In genomic region chr12:54418441-54419087, GRCh38 we compare ENCODE assay signal across 9 cellular contexts. TPM values are rescaled to one million over a fixed set of nuclear protein-coding genes. Genes with fewer than 3 reads are reported as not detected.
DNase-seq lines count a peak whose midpoint lies in the region; ATAC-seq and TF ChIP-seq lines count a peak whose summit lies in the region.
"Had no signal": no experiment of that assay in that cellular context is flagged by ENCODE, and none has a peak within 500 bp of the region (broad histone marks: within the 10 kb centered on the region; RNA-seq: fewer than 3 reads in every experiment).

No MANE protein-coding gene starts in this region.

- CTCF ChIA-PET in activated CD4-positive, alpha-beta T cell treated with anti-CD3 and anti-CD28 coated beads for 36 hours (lab: Charles Lee): interaction anchor here (0.6 to 14.4 kb wide), 6 partner anchors 8 to 1890 kb away, joined by 3 to 260 read pairs (median 3); no protein-coding TSS in a partner anchor

- H3K9me3 ChIP-seq in breast epithelium (no peaks in the 10 kb centered on the region), lung (ENCODE audit: control insufficient read depth in 2 of 2, insufficient read depth in 1 of 2, low read length in 1 of 2) (no peaks in the 10 kb centered on the region), tibial artery (no peaks in the 10 kb centered on the region)

- H3K4me3 ChIP-seq in breast epithelium (peak overlapping the region; percentile 80 to 99 (median 87)), lung (peak overlapping the region; percentile 96), tibial artery (peak overlapping the region; percentile 83 to 88)

- POLR2A ChIA-PET in activated CD4-positive, alpha-beta T cell treated with anti-CD3 and anti-CD28 coated beads for 36 hours (lab: Charles Lee): interaction anchor here (0.6 kb wide), 1 partner anchor 10 kb away, joined by 3 read pairs; no protein-coding TSS in a partner anchor

- TF ChIP-seq POLR2A in breast epithelium (IDR thresholded peaks at IDR 0.05): no peak

- TF ChIP-seq CTCF in breast epithelium (IDR thresholded peaks at IDR 0.05): no peak
- no peak for TF ChIP-seq CTCF in lung (IDR thresholded peaks at IDR 0.05; ENCODE audit: control extremely low read depth, extremely low read depth)
- no peak for TF ChIP-seq CTCF in tibial artery (IDR thresholded peaks at IDR 0.05)

- peaks cover 10% of the 10 kb centered on the region for H3K36me3 Mint-ChIP-seq in activated CD4-positive, alpha-beta T cell treated with anti-CD3 and anti-CD28 coated beads for 36 hours (ENCODE audit: low read depth)

- H3K27me3 ChIP-seq in breast epithelium (no peaks in the 10 kb centered on the region), lung (ENCODE audit: control insufficient read depth, insufficient read depth) (no peaks in the 10 kb centered on the region), tibial artery (no peaks in the 10 kb centered on the region)

- 1% methylated on average over 34 to 35 of the region's 35 CpGs for WGBS in lung, 2 donors

- peak; percentile 23 for DNase-seq in activated CD4-positive, alpha-beta T cell treated with anti-CD3 and anti-CD28 coated beads for 36 hours
- DNase-seq in activated CD4-positive, alpha-beta T cell treated with anti-CD3 and anti-CD28 coated beads, Interleukin-2, amount 50 U/mL, for 48 hours: no peak
- DNase-seq in breast epithelium (ENCODE audit: low spot score in 2 of 2) (no peak), lung (ENCODE audit: low spot score) (no peak), tibial artery (no peak), C1 segment of cervical spinal cord (lab: John Stamatoyannopoulos, UW) (no peak), activated gamma-delta T cell (lab: John Stamatoyannopoulos, UW) (no peak)

- H3K4me1 Mint-ChIP-seq in activated CD4-positive, alpha-beta T cell treated with anti-CD3 and anti-CD28 coated beads for 36 hours: peaks cover 49% of the 10 kb centered on the region

- H3K27me3 Mint-ChIP-seq in activated CD4-positive, alpha-beta T cell treated with anti-CD3 and anti-CD28 coated beads for 36 hours: no peaks in the 10 kb centered on the region

- H3K27ac Mint-ChIP-seq in activated CD4-positive, alpha-beta T cell treated with anti-CD3 and anti-CD28 coated beads for 36 hours: peak overlapping the region; percentile 95

- peak overlapping the region; percentile 96 for H3K4me3 Mint-ChIP-seq in activated CD4-positive, alpha-beta T cell treated with anti-CD3 and anti-CD28 coated beads for 36 hours

- intact Hi-C loops in activated CD4-positive, alpha-beta T cell treated with anti-CD3 and anti-CD28 coated beads for 36 hours (cut with DNase I, micrococcal nuclease): loop anchor here in 1 of 2 experiments (10.0 kb wide), 1 partner anchor 1206 kb away; no protein-coding TSS in a partner anchor
- intact Hi-C loops in breast epithelium (cut with DNase I; ENCODE audit: low total_unique reads) (no loop called here), tibial artery (cut with DNase I; ENCODE audit: low total_unique reads) (no loop called here)

- H3K27ac ChIP-seq in breast epithelium: peak overlapping the region; percentile 89 to 90
- H3K27ac ChIP-seq in lung (ENCODE audit: low read depth in 1 of 2, low read length in 1 of 2): peak overlapping the region; percentile 94 to 99
- H3K27ac ChIP-seq in tibial artery: peak overlapping the region; percentile 93 to 98

- H3K9me3 Mint-ChIP-seq in activated CD4-positive, alpha-beta T cell treated with anti-CD3 and anti-CD28 coated beads for 36 hours (ENCODE audit: low read depth): no peaks in the 10 kb centered on the region

- H3K36me3 ChIP-seq in breast epithelium (no peaks in the 10 kb centered on the region), lung (ENCODE audit: control insufficient read depth in 2 of 2, insufficient read depth in 2 of 2, low read length in 2 of 2) (peaks cover 0 to 3% of the 10 kb centered on the region in 2 donors), tibial artery (peaks cover 17 to 41% (median 34%) of the 10 kb centered on the region in 3 donors)

- ATAC-seq in activated CD4-positive, alpha-beta T cell treated with anti-CD3 and anti-CD28 coated beads for 36 hours: no peak
- ATAC-seq in lung (ENCODE audit: insufficient read depth, low FRiP score) (no peak), HG03025 (IDR thresholded peaks at IDR 0.05; ENCODE audit: low FRiP score, unreplicated experiment) (no peak)

- H3K4me1 ChIP-seq in breast epithelium (no peaks in the 10 kb centered on the region), lung (ENCODE audit: control insufficient read depth in 2 of 2, insufficient read depth in 2 of 2, low read length in 2 of 2) (peaks cover 22 to 30% of the 10 kb centered on the region in 2 donors), tibial artery (peaks cover 0 to 74% (median 33%) of the 10 kb centered on the region in 4 donors)

RNA-seq across cellular contexts. Expression of gene ITGA5, which starts 0.5 kb away (rescaled TPM):
- 10 to 100 TPM; 38.6 to 58.0 TPM for total RNA-seq in activated CD4-positive, alpha-beta T cell treated with anti-CD3 and anti-CD28 coated beads for 36 hours
- total RNA-seq in breast epithelium (100 to 1,000 TPM in 1 of 3 donors, 10 to 100 TPM in 2; 30.4 to 135 (median 81.9) TPM), lung (100 to 1,000 TPM in 1 of 2 donors, 10 to 100 TPM in 1; 71.2 to 131 TPM)
- 100 to 1,000 TPM in 1 of 2 donors, 10 to 100 TPM in 1; 39.8 to 134 TPM for polyA plus RNA-seq in lung

RNA-seq across cellular contexts. Expression of gene ZNF385A, which starts 34.0 kb away (rescaled TPM):
- total RNA-seq in activated CD4-positive, alpha-beta T cell treated with anti-CD3 and anti-CD28 coated beads for 36 hours: under 1 TPM; 0.73 to 0.74 TPM
- 10 to 100 TPM in 2 of 3 donors, 1 to 10 TPM in 1; 8.9 to 18.4 (median 10.5) TPM for total RNA-seq in breast epithelium
- 10 to 100 TPM in 1 of 2 donors, 1 to 10 TPM in 1; 7.6 to 26.1 TPM for total RNA-seq in lung
- 10 to 100 TPM; 15.3 to 17.9 TPM for polyA plus RNA-seq in lung

RNA-seq across cellular contexts. Expression of gene GPR84, which starts 54.3 kb away (rescaled TPM):
- total RNA-seq in activated CD4-positive, alpha-beta T cell treated with anti-CD3 and anti-CD28 coated beads for 36 hours: 1 to 10 TPM in 1 of 2 experiments, under 1 TPM in 1; 0.98 to 1.7 TPM
- total RNA-seq in breast epithelium: under 1 TPM in 1 of 3 donors, not detected in 2; 0.44 TPM
- total RNA-seq in lung: 1 to 10 TPM; 1.5 to 2.6 TPM
- 10 to 100 TPM in 1 of 2 donors, under 1 TPM in 1; 0.73 to 76.1 TPM for polyA plus RNA-seq in lung
- total RNA-seq: M059J had no signal

RNA-seq across cellular contexts. Expression of gene GTSF1, which starts 54.8 kb away (rescaled TPM):
- 1 to 10 TPM; 6.8 to 7.2 TPM for total RNA-seq in activated CD4-positive, alpha-beta T cell treated with anti-CD3 and anti-CD28 coated beads for 36 hours
- total RNA-seq in breast epithelium (1 to 10 TPM in 1 of 3 donors, under 1 TPM in 1, not detected in 1; 0.96 to 1.3 TPM), lung (1 to 10 TPM in 1 of 2 donors, under 1 TPM in 1; 0.68 to 1.2 TPM)
- polyA plus RNA-seq in lung: 1 to 10 TPM in 1 of 2 donors, under 1 TPM in 1; 0.69 to 2.1 TPM
- total RNA-seq: M059J had no signal

Comparison
In these comparisons a context has a peak if more than half of its experiments do, and no peak if none do; other contexts are left out.
1. RNA of gene ZNF385A, which starts 34.0 kb away (total RNA-seq): 7.6 to 26.1 TPM in lung and 8.9 to 18.4 TPM in breast epithelium; 0.73 to 0.74 TPM in activated CD4-positive, alpha-beta T cell treated with anti-CD3 and anti-CD28 coated beads for 36 hours; every median in the first group is over 4 times any median in the second.
2. Peak in every context shown above with its lines, with median percentiles within 50 percentile points of each other: H3K27ac ChIP-seq and H3K4me3 ChIP-seq.